Comparison of ENCODE assay signal across 1 cellular context in the genomic region with DNA sequence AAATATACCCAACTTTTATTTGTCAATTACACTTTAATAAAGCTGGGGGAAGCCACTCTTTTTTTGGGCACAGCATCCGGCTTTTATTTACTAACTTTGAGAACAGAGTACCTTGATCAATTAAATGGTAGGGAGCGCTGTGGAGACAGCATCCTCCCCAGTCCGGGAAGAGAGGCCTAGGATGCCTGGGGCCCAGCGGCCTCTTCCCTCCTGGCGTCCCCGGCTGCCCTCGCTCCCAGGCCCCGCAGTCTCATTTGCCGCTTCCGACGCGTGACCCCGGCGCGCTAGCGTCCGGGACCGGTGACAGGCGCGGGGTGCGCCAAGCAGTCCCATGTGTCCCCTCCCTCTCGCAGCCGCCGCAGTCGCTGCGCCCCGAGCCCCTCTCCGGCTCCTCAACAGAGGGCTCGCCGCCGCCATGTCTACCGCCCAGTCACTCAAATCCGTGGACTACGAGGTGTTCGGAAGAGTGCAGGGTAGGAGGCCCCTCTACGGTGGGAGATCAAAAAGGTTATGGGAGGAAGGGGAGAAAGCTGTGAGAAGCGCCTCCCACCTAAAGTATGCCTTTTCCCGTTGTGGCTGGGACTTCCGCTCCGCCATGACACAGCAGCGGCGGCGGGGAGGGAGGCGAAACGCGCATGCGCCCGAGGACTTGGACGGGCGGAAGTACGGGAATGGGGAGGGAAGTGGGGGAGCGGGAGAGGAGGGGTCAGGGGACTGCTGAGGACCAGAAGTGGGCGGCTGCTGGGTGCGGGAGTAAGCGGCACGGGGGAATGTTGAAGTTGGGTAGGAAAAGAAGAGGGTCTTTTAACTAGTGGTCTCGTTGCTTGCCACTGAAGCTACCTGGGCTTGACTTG.
TF ChIP-seq lines count a peak whose summit lies in the region.

A gene (plus strand): TSS at position 332 of the 854 bp plus-strand sequence.

TF ChIP-seq in HepG2, 621 proteins besides CTCF, POLR2A, EP300 and RAD21 (continued from another document and continues in another):
- TF ChIP-seq, protein P1, sequence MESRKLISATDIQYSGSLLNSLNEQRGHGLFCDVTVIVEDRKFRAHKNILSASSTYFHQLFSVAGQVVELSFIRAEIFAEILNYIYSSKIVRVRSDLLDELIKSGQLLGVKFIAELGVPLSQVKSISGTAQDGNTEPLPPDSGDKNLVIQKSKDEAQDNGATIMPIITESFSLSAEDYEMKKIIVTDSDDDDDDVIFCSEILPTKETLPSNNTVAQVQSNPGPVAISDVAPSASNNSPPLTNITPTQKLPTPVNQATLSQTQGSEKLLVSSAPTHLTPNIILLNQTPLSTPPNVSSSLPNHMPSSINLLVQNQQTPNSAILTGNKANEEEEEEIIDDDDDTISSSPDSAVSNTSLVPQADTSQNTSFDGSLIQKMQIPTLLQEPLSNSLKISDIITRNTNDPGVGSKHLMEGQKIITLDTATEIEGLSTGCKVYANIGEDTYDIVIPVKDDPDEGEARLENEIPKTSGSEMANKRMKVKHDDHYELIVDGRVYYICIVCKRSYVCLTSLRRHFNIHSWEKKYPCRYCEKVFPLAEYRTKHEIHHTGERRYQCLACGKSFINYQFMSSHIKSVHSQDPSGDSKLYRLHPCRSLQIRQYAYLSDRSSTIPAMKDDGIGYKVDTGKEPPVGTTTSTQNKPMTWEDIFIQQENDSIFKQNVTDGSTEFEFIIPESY (CRISPR knock-in tag; IDR thresholded peaks at IDR 0.05): peak; percentile 72; the same call in 1 of the 2 replicates
- TF ChIP-seq CENPX (CRISPR knock-in tag; IDR thresholded peaks at IDR 0.05): no peak
- no peak; the same call in 1 of the 2 replicates for TF ChIP-seq ZKSCAN1 (IDR thresholded peaks at IDR 0.05; ENCODE audit: low read length)
- TF ChIP-seq TCF7 (IDR thresholded peaks at IDR 0.05; ENCODE audit: low read depth): no peak
- TF ChIP-seq, protein P2, sequence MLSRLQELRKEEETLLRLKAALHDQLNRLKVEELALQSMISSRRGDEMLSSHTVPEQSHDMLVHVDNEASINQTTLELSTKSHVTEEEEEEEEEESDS (CRISPR knock-in tag; IDR thresholded peaks at IDR 0.05; ENCODE audit: borderline replicate concordance): peak; percentile 87; the same call in 1 of the 2 replicates
- TF ChIP-seq FOXA1 (IDR thresholded peaks at IDR 0.05): no peak
- TF ChIP-seq FOXA1 (CRISPR knock-in tag; IDR thresholded peaks at IDR 0.05): peak; percentile 36
- TF ChIP-seq, protein P3, sequence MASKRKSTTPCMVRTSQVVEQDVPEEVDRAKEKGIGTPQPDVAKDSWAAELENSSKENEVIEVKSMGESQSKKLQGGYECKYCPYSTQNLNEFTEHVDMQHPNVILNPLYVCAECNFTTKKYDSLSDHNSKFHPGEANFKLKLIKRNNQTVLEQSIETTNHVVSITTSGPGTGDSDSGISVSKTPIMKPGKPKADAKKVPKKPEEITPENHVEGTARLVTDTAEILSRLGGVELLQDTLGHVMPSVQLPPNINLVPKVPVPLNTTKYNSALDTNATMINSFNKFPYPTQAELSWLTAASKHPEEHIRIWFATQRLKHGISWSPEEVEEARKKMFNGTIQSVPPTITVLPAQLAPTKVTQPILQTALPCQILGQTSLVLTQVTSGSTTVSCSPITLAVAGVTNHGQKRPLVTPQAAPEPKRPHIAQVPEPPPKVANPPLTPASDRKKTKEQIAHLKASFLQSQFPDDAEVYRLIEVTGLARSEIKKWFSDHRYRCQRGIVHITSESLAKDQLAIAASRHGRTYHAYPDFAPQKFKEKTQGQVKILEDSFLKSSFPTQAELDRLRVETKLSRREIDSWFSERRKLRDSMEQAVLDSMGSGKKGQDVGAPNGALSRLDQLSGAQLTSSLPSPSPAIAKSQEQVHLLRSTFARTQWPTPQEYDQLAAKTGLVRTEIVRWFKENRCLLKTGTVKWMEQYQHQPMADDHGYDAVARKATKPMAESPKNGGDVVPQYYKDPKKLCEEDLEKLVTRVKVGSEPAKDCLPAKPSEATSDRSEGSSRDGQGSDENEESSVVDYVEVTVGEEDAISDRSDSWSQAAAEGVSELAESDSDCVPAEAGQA (IDR thresholded peaks at IDR 0.05; ENCODE audit: low read depth): 0 out of 2 replicates have a peak, but pooled peaks have one; percentile 60
- TF ChIP-seq, protein P3 (CRISPR knock-in tag; IDR thresholded peaks at IDR 0.05; ENCODE audit: borderline replicate concordance): peak; percentile 68
- TF ChIP-seq NRL (CRISPR knock-in tag; IDR thresholded peaks at IDR 0.05; ENCODE audit: borderline replicate concordance): peak; percentile 97
- no peak for TF ChIP-seq EHMT2 (IDR thresholded peaks at IDR 0.05; ENCODE audit: borderline replicate concordance, low read depth, low read length)
- TF ChIP-seq ZNF232 (CRISPR knock-in tag; IDR thresholded peaks at IDR 0.05; ENCODE audit: borderline replicate concordance): peak; percentile 75; the same call in 1 of the 2 replicates
- TF ChIP-seq ZNF75D (CRISPR knock-in tag; IDR thresholded peaks at IDR 0.05; ENCODE audit: borderline replicate concordance): peak; percentile 95; the same call in 1 of the 2 replicates
- no peak; the same call in 1 of the 2 replicates for TF ChIP-seq RELA (CRISPR knock-in tag; IDR thresholded peaks at IDR 0.05)
- peak; percentile 81; the same call in 1 of the 2 replicates for TF ChIP-seq ZNF749 (CRISPR knock-in tag; IDR thresholded peaks at IDR 0.05; ENCODE audit: borderline replicate concordance)
- TF ChIP-seq ZNF672 (CRISPR knock-in tag; IDR thresholded peaks at IDR 0.05): peak; percentile 89; the same call in 1 of the 2 replicates
- peak; percentile 74 for TF ChIP-seq JUN (CRISPR knock-in tag; IDR thresholded peaks at IDR 0.05)
- peak; percentile 87 for TF ChIP-seq RFXAP (CRISPR knock-in tag; IDR thresholded peaks at IDR 0.05; ENCODE audit: borderline replicate concordance)
- no peak for TF ChIP-seq ZNF556 (CRISPR knock-in tag; IDR thresholded peaks at IDR 0.05; ENCODE audit: borderline replicate concordance)
- TF ChIP-seq ZNF205 (CRISPR knock-in tag; IDR thresholded peaks at IDR 0.05): peak; percentile 87
- TF ChIP-seq CHD4 (IDR thresholded peaks at IDR 0.05; ENCODE audit: borderline replicate concordance, low read length): no peak
- TF ChIP-seq, protein P4, sequence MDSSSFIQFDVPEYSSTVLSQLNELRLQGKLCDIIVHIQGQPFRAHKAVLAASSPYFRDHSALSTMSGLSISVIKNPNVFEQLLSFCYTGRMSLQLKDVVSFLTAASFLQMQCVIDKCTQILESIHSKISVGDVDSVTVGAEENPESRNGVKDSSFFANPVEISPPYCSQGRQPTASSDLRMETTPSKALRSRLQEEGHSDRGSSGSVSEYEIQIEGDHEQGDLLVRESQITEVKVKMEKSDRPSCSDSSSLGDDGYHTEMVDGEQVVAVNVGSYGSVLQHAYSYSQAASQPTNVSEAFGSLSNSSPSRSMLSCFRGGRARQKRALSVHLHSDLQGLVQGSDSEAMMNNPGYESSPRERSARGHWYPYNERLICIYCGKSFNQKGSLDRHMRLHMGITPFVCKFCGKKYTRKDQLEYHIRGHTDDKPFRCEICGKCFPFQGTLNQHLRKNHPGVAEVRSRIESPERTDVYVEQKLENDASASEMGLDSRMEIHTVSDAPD (CRISPR knock-in tag; IDR thresholded peaks at IDR 0.05): peak; percentile 86
- TF ChIP-seq NR2F2 (IDR thresholded peaks at IDR 0.05; ENCODE audit: borderline replicate concordance, low read depth): peak; percentile 55; the same call in 1 of the 2 replicates
- TF ChIP-seq, protein P5, sequence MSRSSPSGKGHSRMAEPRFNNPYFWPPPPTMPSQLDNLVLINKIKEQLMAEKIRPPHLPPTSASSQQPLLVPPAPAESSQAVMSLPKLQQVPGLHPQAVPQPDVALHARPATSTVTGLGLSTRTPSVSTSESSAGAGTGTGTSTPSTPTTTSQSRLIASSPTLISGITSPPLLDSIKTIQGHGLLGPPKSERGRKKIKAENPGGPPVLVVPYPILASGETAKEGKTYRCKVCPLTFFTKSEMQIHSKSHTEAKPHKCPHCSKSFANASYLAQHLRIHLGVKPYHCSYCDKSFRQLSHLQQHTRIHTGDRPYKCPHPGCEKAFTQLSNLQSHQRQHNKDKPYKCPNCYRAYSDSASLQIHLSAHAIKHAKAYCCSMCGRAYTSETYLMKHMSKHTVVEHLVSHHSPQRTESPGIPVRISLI (CRISPR knock-in tag; IDR thresholded peaks at IDR 0.05; ENCODE audit: borderline replicate concordance): peak; percentile 64; the same call in 1 of the 2 replicates
- peak; percentile 60 for TF ChIP-seq GATAD2A (CRISPR knock-in tag; IDR thresholded peaks at IDR 0.05)
- TF ChIP-seq, protein P6, sequence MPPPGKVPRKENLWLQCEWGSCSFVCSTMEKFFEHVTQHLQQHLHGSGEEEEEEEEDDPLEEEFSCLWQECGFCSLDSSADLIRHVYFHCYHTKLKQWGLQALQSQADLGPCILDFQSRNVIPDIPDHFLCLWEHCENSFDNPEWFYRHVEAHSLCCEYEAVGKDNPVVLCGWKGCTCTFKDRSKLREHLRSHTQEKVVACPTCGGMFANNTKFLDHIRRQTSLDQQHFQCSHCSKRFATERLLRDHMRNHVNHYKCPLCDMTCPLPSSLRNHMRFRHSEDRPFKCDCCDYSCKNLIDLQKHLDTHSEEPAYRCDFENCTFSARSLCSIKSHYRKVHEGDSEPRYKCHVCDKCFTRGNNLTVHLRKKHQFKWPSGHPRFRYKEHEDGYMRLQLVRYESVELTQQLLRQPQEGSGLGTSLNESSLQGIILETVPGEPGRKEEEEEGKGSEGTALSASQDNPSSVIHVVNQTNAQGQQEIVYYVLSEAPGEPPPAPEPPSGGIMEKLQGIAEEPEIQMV (CRISPR knock-in tag; IDR thresholded peaks at IDR 0.05; ENCODE audit: low read depth): peak; percentile 74; the same call in 1 of the 2 replicates
- peak; percentile 40; the same call in 1 of the 2 replicates for TF ChIP-seq FOXJ3 (CRISPR knock-in tag; IDR thresholded peaks at IDR 0.05; ENCODE audit: borderline replicate concordance)
- TF ChIP-seq ZNF230 (CRISPR knock-in tag; IDR thresholded peaks at IDR 0.05): peak; percentile 98
- no peak; the same call in 1 of the 2 replicates for TF ChIP-seq MYNN (CRISPR knock-in tag; IDR thresholded peaks at IDR 0.05; ENCODE audit: low read depth)
- TF ChIP-seq SP140L (CRISPR knock-in tag; IDR thresholded peaks at IDR 0.05; ENCODE audit: borderline replicate concordance): 0 out of 2 replicates have a peak, but pooled peaks have one; percentile 52
- TF ChIP-seq, protein P7, sequence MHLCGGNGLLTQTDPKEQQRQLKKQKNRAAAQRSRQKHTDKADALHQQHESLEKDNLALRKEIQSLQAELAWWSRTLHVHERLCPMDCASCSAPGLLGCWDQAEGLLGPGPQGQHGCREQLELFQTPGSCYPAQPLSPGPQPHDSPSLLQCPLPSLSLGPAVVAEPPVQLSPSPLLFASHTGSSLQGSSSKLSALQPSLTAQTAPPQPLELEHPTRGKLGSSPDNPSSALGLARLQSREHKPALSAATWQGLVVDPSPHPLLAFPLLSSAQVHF (CRISPR knock-in tag; IDR thresholded peaks at IDR 0.05): peak; percentile 94
- TF ChIP-seq KMT2A (CRISPR knock-in tag; IDR thresholded peaks at IDR 0.05): peak; percentile 93
- TF ChIP-seq, protein P8, sequence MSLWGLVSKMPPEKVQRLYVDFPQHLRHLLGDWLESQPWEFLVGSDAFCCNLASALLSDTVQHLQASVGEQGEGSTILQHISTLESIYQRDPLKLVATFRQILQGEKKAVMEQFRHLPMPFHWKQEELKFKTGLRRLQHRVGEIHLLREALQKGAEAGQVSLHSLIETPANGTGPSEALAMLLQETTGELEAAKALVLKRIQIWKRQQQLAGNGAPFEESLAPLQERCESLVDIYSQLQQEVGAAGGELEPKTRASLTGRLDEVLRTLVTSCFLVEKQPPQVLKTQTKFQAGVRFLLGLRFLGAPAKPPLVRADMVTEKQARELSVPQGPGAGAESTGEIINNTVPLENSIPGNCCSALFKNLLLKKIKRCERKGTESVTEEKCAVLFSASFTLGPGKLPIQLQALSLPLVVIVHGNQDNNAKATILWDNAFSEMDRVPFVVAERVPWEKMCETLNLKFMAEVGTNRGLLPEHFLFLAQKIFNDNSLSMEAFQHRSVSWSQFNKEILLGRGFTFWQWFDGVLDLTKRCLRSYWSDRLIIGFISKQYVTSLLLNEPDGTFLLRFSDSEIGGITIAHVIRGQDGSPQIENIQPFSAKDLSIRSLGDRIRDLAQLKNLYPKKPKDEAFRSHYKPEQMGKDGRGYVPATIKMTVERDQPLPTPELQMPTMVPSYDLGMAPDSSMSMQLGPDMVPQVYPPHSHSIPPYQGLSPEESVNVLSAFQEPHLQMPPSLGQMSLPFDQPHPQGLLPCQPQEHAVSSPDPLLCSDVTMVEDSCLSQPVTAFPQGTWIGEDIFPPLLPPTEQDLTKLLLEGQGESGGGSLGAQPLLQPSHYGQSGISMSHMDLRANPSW (CRISPR knock-in tag; IDR thresholded peaks at IDR 0.05; ENCODE audit: borderline replicate concordance): peak; percentile 95; the same call in 1 of the 2 replicates
- peak; percentile 44; the same call in 1 of the 2 replicates for TF ChIP-seq ZNF644 (CRISPR knock-in tag; IDR thresholded peaks at IDR 0.05; ENCODE audit: low read depth)
- TF ChIP-seq, protein P9, sequence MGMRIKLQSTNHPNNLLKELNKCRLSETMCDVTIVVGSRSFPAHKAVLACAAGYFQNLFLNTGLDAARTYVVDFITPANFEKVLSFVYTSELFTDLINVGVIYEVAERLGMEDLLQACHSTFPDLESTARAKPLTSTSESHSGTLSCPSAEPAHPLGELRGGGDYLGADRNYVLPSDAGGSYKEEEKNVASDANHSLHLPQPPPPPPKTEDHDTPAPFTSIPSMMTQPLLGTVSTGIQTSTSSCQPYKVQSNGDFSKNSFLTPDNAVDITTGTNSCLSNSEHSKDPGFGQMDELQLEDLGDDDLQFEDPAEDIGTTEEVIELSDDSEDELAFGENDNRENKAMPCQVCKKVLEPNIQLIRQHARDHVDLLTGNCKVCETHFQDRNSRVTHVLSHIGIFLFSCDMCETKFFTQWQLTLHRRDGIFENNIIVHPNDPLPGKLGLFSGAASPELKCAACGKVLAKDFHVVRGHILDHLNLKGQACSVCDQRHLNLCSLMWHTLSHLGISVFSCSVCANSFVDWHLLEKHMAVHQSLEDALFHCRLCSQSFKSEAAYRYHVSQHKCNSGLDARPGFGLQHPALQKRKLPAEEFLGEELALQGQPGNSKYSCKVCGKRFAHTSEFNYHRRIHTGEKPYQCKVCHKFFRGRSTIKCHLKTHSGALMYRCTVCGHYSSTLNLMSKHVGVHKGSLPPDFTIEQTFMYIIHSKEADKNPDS (CRISPR knock-in tag; IDR thresholded peaks at IDR 0.05): no peak
- peak; percentile 60; the same call in 1 of the 2 replicates for TF ChIP-seq ZNF761 (CRISPR knock-in tag; conservative IDR thresholded peaks at IDR 0.05)
- TF ChIP-seq NR3C1 (CRISPR knock-in tag; IDR thresholded peaks at IDR 0.05): no peak
